In genomic region chr5:80407735-80408474, GRCh38 we compare ENCODE assay signal across 8 cellular contexts. TPM values are rescaled to one million over a fixed set of nuclear protein-coding genes. Genes with fewer than 3 reads are reported as not detected.
DNase-seq lines count a peak whose midpoint lies in the region; ATAC-seq lines count a peak whose summit lies in the region.

Gene ZFYVE16, plus strand, starts transcription at chr5:80408064. Its CDS starts 26,084 bp downstream, at chr5:80434148.

- H3K27me3 ChIP-seq in BLaER1: no peaks in the 10 kb centered on the region

- CTCF ChIA-PET in activated CD4-positive, alpha-beta T cell treated with anti-CD3 and anti-CD28 coated beads, Interleukin-2, amount 10 ng/mL, durations not matched to agents 7 days and 5 days (lab: Charles Lee): interaction anchor here (0.6 to 1.1 kb wide), 3 partner anchors 48 to 917 kb away, joined by 3 read pairs; no protein-coding TSS in a partner anchor

- H3K36me3 ChIP-seq in BLaER1: peaks cover 14% of the 10 kb centered on the region

- peaks cover 12% of the 10 kb centered on the region; the same call in 1 of the 2 replicates for H4K20me1 ChIP-seq in BLaER1

- POLR2A ChIA-PET in activated CD4-positive, alpha-beta T cell treated with anti-CD3 and anti-CD28 coated beads, Interleukin-2, amount 10 ng/mL, durations not matched to agents 7 days and 5 days (lab: Charles Lee): no interaction called here

- peaks cover 25% of the 10 kb centered on the region for H3K4me1 ChIP-seq in BLaER1

- H3K27me3 Mint-ChIP-seq in activated CD4-positive, alpha-beta T cell treated with anti-CD3 and anti-CD28 coated beads, Interleukin-2, amount 10 ng/mL, durations not matched to agents 7 days and 5 days: no peaks in the 10 kb centered on the region

- H3K9me3 Mint-ChIP-seq in activated CD4-positive, alpha-beta T cell treated with anti-CD3 and anti-CD28 coated beads, Interleukin-2, amount 10 ng/mL, durations not matched to agents 7 days and 5 days: no peaks in the 10 kb centered on the region

- peak within 1 kb of the TSS; percentile 97 for H3K27ac Mint-ChIP-seq in activated CD4-positive, alpha-beta T cell treated with anti-CD3 and anti-CD28 coated beads, Interleukin-2, amount 10 ng/mL, durations not matched to agents 7 days and 5 days

- H3K4me1 Mint-ChIP-seq in activated CD4-positive, alpha-beta T cell treated with anti-CD3 and anti-CD28 coated beads, Interleukin-2, amount 10 ng/mL, durations not matched to agents 7 days and 5 days: peaks cover 18% of the 10 kb centered on the region

- peaks cover 3% of the 10 kb centered on the region for H3K36me3 Mint-ChIP-seq in activated CD4-positive, alpha-beta T cell treated with anti-CD3 and anti-CD28 coated beads, Interleukin-2, amount 10 ng/mL, durations not matched to agents 7 days and 5 days (ENCODE audit: low read depth)

- peak within 1 kb of the TSS; percentile 83 for H3K4me2 ChIP-seq in BLaER1

- peak within 1 kb of the TSS; percentile 94 for H3K9ac ChIP-seq in BLaER1

- peak within 1 kb of the TSS; percentile 96 for H3K4me3 ChIP-seq in BLaER1

- peak within 1 kb of the TSS; percentile 93 for H3K27ac ChIP-seq in BLaER1

- ATAC-seq in GM19328 (IDR thresholded peaks at IDR 0.05; ENCODE audit: unreplicated experiment) (peak; percentile 84), HG03520 (IDR thresholded peaks at IDR 0.05; ENCODE audit: unreplicated experiment) (peak; percentile 89)

- peak within 1 kb of the TSS; percentile 85 for H3K4me3 Mint-ChIP-seq in activated CD4-positive, alpha-beta T cell treated with anti-CD3 and anti-CD28 coated beads, Interleukin-2, amount 10 ng/mL, durations not matched to agents 7 days and 5 days

- no peaks in the 10 kb centered on the region for H3K9me3 ChIP-seq in BLaER1

- DNase-seq in NCI-H526 treated with DMSO at 0.1 percent for 48 hours (lab: John Stamatoyannopoulos, UW) (peak; percentile 75), dedifferentiated amniotic fluid mesenchymal stem cell (ENCODE audit: extremely low spot score) (peak; percentile 97), left kidney (ENCODE audit: low read depth, low spot score) (peak; percentile 100)
- peak; percentile 96 for DNase-seq in activated CD4-positive, alpha-beta T cell treated with anti-CD3 and anti-CD28 coated beads, Interleukin-2, amount 10 ng/mL, durations not matched to agents 7 days and 5 days
- peak; percentile 97 for DNase-seq in stimulated activated CD4-positive, alpha-beta T cell treated with anti-CD3 and anti-CD28 coated beads, Interleukin-2, amount 100 ng/mL, for 24 hours

RNA-seq across cellular contexts. Expression of gene ZFYVE16, which starts in this region (rescaled TPM):
- 10 to 100 TPM in 1 of 2 experiments, 1 to 10 TPM in 1; 9.3 to 12.3 TPM for total RNA-seq in activated CD4-positive, alpha-beta T cell treated with anti-CD3 and anti-CD28 coated beads, Interleukin-2, amount 10 ng/mL, durations not matched to agents 7 days and 5 days

Comparison
In these comparisons a context has a peak if more than half of its experiments do, and no peak if none do; other contexts are left out.
1. Peak in every context shown above with its lines: DNase-seq, ATAC-seq, H3K4me3 ChIP-seq and H3K27ac ChIP-seq.